In genomic region chr12:46550266-46550879, GRCh38 we compare ENCODE assay signal across 17 cellular contexts.
DNase-seq lines count a peak whose midpoint lies in the region; ATAC-seq, FAIRE-seq and TF ChIP-seq lines count a peak whose summit lies in the region.
"Had no signal": no experiment of that assay in that cellular context is flagged by ENCODE, and none has a peak within 500 bp of the region (broad histone marks: within the 10 kb centered on the region; RNA-seq: fewer than 3 reads in every experiment).

No MANE protein-coding gene starts in this region.

- peak overlapping the region; percentile 99 for H3K27ac ChIP-seq in SJSA1
- H3K27ac ChIP-seq in endothelial cell of umbilical vein (ENCODE audit: insufficient read depth, low read depth, low read length) = peak overlapping the region; percentile 27
- H3K27ac ChIP-seq: cardiac muscle cell, parathyroid adenoma had no signal

- H3K4me2 ChIP-seq in endothelial cell of umbilical vein (ENCODE audit: insufficient read depth, low read length) = peak overlapping the region; percentile 11

- ATAC-seq in stimulated activated naive CD8-positive, alpha-beta T cell treated with anti-CD3 and anti-CD28 coated beads, Interleukin-15, amount 100 ng/mL, for 72 hours = no peak

- no peaks in the 10 kb centered on the region for H4K20me1 ChIP-seq in endothelial cell of umbilical vein (replicated peaks; ENCODE audit: control insufficient read depth, extremely low read depth, insufficient read depth, low read length)

- H3K4me3 Mint-ChIP-seq in activated naive CD4-positive, alpha-beta T cell treated with anti-CD3 and anti-CD28 coated beads, Interleukin-2, amount 50 U/mL, for 24 hours = peak overlapping the region; percentile 62
- peak overlapping the region; percentile 66 to 82 for H3K4me3 Mint-ChIP-seq in stimulated activated naive CD8-positive, alpha-beta T cell treated with anti-CD3 and anti-CD28 coated beads, Interleukin-15, amount 100 ng/mL, for 72 hours
- H3K4me3 Mint-ChIP-seq: T-helper 17 cell had no signal

- TF ChIP-seq POLR2A in endothelial cell of umbilical vein (IDR thresholded peaks at IDR 0.05; ENCODE audit: low read depth, low read length) = no peak

- H3K4me1 ChIP-seq in SJSA1 (replicated peaks) (peaks cover 64% of the 10 kb centered on the region), endothelial cell of umbilical vein (ENCODE audit: control insufficient read depth, extremely low read depth, insufficient read depth, low read length) (peaks cover 25% of the 10 kb centered on the region)

- H3K9me3 ChIP-seq in SJSA1 (replicated peaks) (peaks cover 3% of the 10 kb centered on the region; the same call in 1 of the 2 replicates), endothelial cell of umbilical vein (replicated peaks; ENCODE audit: control insufficient read depth, insufficient read depth, low read length) (no peaks in the 10 kb centered on the region)

- peaks cover 5% of the 10 kb centered on the region for H3K9me3 Mint-ChIP-seq in activated naive CD4-positive, alpha-beta T cell treated with anti-CD3 and anti-CD28 coated beads, Interleukin-2, amount 50 U/mL, for 24 hours
- H3K9me3 Mint-ChIP-seq in stimulated activated naive CD8-positive, alpha-beta T cell treated with anti-CD3 and anti-CD28 coated beads, Interleukin-15, amount 100 ng/mL, for 72 hours = peaks cover 0 to 21% of the 10 kb centered on the region in 2 donors

- H3K9me1 ChIP-seq in endothelial cell of umbilical vein (replicated peaks; ENCODE audit: control insufficient read depth, extremely low read depth, insufficient read depth, low read length) = no peaks in the 10 kb centered on the region

- H3K27me3 Mint-ChIP-seq in activated naive CD4-positive, alpha-beta T cell treated with anti-CD3 and anti-CD28 coated beads, Interleukin-2, amount 50 U/mL, for 24 hours = no peaks in the 10 kb centered on the region
- no peaks in the 10 kb centered on the region for H3K27me3 Mint-ChIP-seq in stimulated activated naive CD8-positive, alpha-beta T cell treated with anti-CD3 and anti-CD28 coated beads, Interleukin-15, amount 100 ng/mL, for 72 hours
- H3K27me3 Mint-ChIP-seq: T-helper 17 cell had no signal

- POLR2A ChIA-PET in endothelial cell of umbilical vein (lab: Charles Lee) = no interaction called here

- TF ChIP-seq CTCF in endothelial cell of umbilical vein (IDR thresholded peaks at IDR 0.05; ENCODE audit: extremely low read depth in 1 of 2, insufficient read depth in 1 of 2, low read depth in 1 of 2, low read length in 2 of 2) = no peak

- DNase-seq in activated naive CD4-positive, alpha-beta T cell treated with anti-CD3 and anti-CD28 coated beads, Interleukin-2, amount 50 U/mL, for 16 hours = no peak
- DNase-seq in SJSA1 (ENCODE audit: low read depth in 1 of 2, low spot score in 2 of 2) = no peak
- DNase-seq in endothelial cell of umbilical vein (ENCODE audit: low read depth, low spot score) = no peak
- DNase-seq in stimulated activated naive CD8-positive, alpha-beta T cell treated with anti-CD3 and anti-CD28 coated beads, Interleukin-15, amount 100 ng/mL, for 72 hours = no peak
- no peak for DNase-seq in NOMO-1 treated with DMSO at 0.1 percent for 48 hours (lab: John Stamatoyannopoulos, UW; ENCODE audit: unreplicated experiment)
- no peak for DNase-seq in MV-4-11 (lab: John Stamatoyannopoulos, UW)
- DNase-seq in NCI-H748 treated with DMSO at 0.1 percent for 48 hours (lab: John Stamatoyannopoulos, UW) = no peak
- DNase-seq: activated gamma-delta T cell treated with Interleukin-2 at 50 U/mL for 16 hours; AML-193; DMS 273 treated with DMSO at 0.1 percent for 48 hours; effector CD4-positive, alpha-beta T cell; left lung; NCI-H1048; T-helper 17 cell had no signal

- intact Hi-C loops in endothelial cell of umbilical vein (cut with micrococcal nuclease) = no loop called here

- peak overlapping the region; percentile 100 for H3K27ac Mint-ChIP-seq in activated naive CD4-positive, alpha-beta T cell treated with anti-CD3 and anti-CD28 coated beads, Interleukin-2, amount 50 U/mL, for 24 hours
- peak overlapping the region; percentile 97 to 100 for H3K27ac Mint-ChIP-seq in stimulated activated naive CD8-positive, alpha-beta T cell treated with anti-CD3 and anti-CD28 coated beads, Interleukin-15, amount 100 ng/mL, for 72 hours
- H3K27ac Mint-ChIP-seq: T-helper 17 cell had no signal

- H3K27me3 ChIP-seq in SJSA1 (replicated peaks) (no peaks in the 10 kb centered on the region), endothelial cell of umbilical vein (ENCODE audit: control insufficient read depth in 2 of 2, insufficient read depth in 2 of 2, low read length in 2 of 2) (no peaks in the 10 kb centered on the region)
- H3K27me3 ChIP-seq: cardiac muscle cell, left lung had no signal

- CTCF ChIA-PET in endothelial cell of umbilical vein (lab: Charles Lee) = no interaction called here

- peak overlapping the region; percentile 38 for H3K9ac ChIP-seq in endothelial cell of umbilical vein (replicated peaks; ENCODE audit: extremely low read depth, insufficient read depth, low read length)
- H3K9ac ChIP-seq: parathyroid adenoma had no signal

- FAIRE-seq in endothelial cell of umbilical vein (lab: Jason Lieb, UNC) = no peak

- dilution Hi-C loops in endothelial cell of umbilical vein (cut with MboI; ENCODE audit: extremely low pct_ligation_motif_present, low sequenced_read_pairs) = no loop called here

- peak overlapping the region; percentile 54 for H2AFZ ChIP-seq in endothelial cell of umbilical vein (ENCODE audit: low read depth, low read length)
- H2AFZ ChIP-seq: parathyroid adenoma had no signal

- H3K4me3 ChIP-seq in SJSA1 (no peak overlapping the region), endothelial cell of umbilical vein (replicated peaks in 1 of 3; ENCODE audit: insufficient read depth in 1 of 3, low read depth in 1 of 3, low read length in 3 of 3) (no peak overlapping the region)
- H3K4me3 ChIP-seq: cardiac muscle cell, left lung had no signal

- no peaks in the 10 kb centered on the region for H3K79me2 ChIP-seq in endothelial cell of umbilical vein (ENCODE audit: control insufficient read depth, insufficient read depth, low read length)
- H3K79me2 ChIP-seq: parathyroid adenoma had no signal

- H3K36me3 Mint-ChIP-seq in activated naive CD4-positive, alpha-beta T cell treated with anti-CD3 and anti-CD28 coated beads, Interleukin-2, amount 50 U/mL, for 24 hours = peaks cover 3% of the 10 kb centered on the region

- peaks cover 81% of the 10 kb centered on the region for H3K4me1 Mint-ChIP-seq in activated naive CD4-positive, alpha-beta T cell treated with anti-CD3 and anti-CD28 coated beads, Interleukin-2, amount 50 U/mL, for 24 hours
- peaks cover 65% of the 10 kb centered on the region for H3K4me1 Mint-ChIP-seq in stimulated activated naive CD8-positive, alpha-beta T cell treated with anti-CD3 and anti-CD28 coated beads, Interleukin-15, amount 100 ng/mL, for 72 hours

- H3K36me3 ChIP-seq in SJSA1 (no peaks in the 10 kb centered on the region), endothelial cell of umbilical vein (ENCODE audit: control insufficient read depth in 2 of 2, extremely low read depth in 1 of 2, insufficient read depth in 2 of 2, low read length in 2 of 2) (no peaks in the 10 kb centered on the region)
- H3K36me3 ChIP-seq: cardiac muscle cell, left lung had no signal

- TSS peak; percentile 72 for BruUV-seq in endothelial cell of umbilical vein (replicated peaks; lab: Mats Ljungman, UMichigan)

TF ChIP-seq in endothelial cell of umbilical vein, 7 proteins besides CTCF, POLR2A, EP300 and RAD21:
- TF ChIP-seq MYC (IDR thresholded peaks at IDR 0.05; ENCODE audit: low read depth, low read length) (no peak), FOS (IDR thresholded peaks at IDR 0.05; ENCODE audit: borderline replicate concordance, insufficient read depth, low read length) (no peak), POLR2AphosphoS5 (IDR thresholded peaks at IDR 0.05; ENCODE audit: insufficient read depth, low read depth, low read length) (no peak), GATA2 (IDR thresholded peaks at IDR 0.05; ENCODE audit: insufficient read depth, insufficient read length, low read depth, low read length) (no peak), JUN (IDR thresholded peaks at IDR 0.05; ENCODE audit: borderline replicate concordance, insufficient read depth, insufficient read length, low read depth) (no peak)
- TF ChIP-seq, protein P1, sequence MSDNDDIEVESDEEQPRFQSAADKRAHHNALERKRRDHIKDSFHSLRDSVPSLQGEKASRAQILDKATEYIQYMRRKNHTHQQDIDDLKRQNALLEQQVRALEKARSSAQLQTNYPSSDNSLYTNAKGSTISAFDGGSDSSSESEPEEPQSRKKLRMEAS (IDR thresholded peaks at IDR 0.05; ENCODE audit: insufficient read depth, insufficient read length) = no peak
